Comparison of ENCODE assay signal across 1 cellular context in genomic region chr15:63481105-63481810, GRCh38.
TF ChIP-seq lines count a peak whose summit lies in the region.

No MANE protein-coding gene starts in this region.

TF ChIP-seq in HEK293, 187 proteins besides CTCF, POLR2A, EP300 and RAD21 (continued from another document):
- TF ChIP-seq REST (tag by site-specific recombination; IDR thresholded peaks at IDR 0.05) (no peak), ZNF837 (tag by site-specific recombination; IDR thresholded peaks at IDR 0.05) (no peak), AEBP2 (tag by site-specific recombination; IDR thresholded peaks at IDR 0.05; ENCODE audit: borderline replicate concordance) (no peak), WT1 (tag by site-specific recombination; IDR thresholded peaks at IDR 0.05) (no peak), ZFP69B (tag by site-specific recombination; IDR thresholded peaks at IDR 0.05) (no peak), KLF7 (tag by site-specific recombination; IDR thresholded peaks at IDR 0.05; ENCODE audit: borderline replicate concordance) (no peak), PATZ1 (tag by site-specific recombination; IDR thresholded peaks at IDR 0.05) (no peak), ZFHX2 (tag by site-specific recombination; conservative IDR thresholded peaks at IDR 0.05) (no peak), ZNF791 (tag by site-specific recombination; IDR thresholded peaks at IDR 0.05) (no peak), ZNF645 (tag by site-specific recombination; IDR thresholded peaks at IDR 0.05) (no peak), ZNF2 (tag by site-specific recombination; IDR thresholded peaks at IDR 0.05) (no peak), ZNF24 (tag by site-specific recombination; IDR thresholded peaks at IDR 0.05) (0 out of 2 replicates have a peak, but pooled peaks have one; percentile 50), GFI1B (tag by site-specific recombination; IDR thresholded peaks at IDR 0.05) (no peak), ZNF398 (tag by site-specific recombination; IDR thresholded peaks at IDR 0.05) (peak; percentile 77), ZNF473 (tag by site-specific recombination; IDR thresholded peaks at IDR 0.05) (no peak), ATF2 (tag by site-specific recombination; IDR thresholded peaks at IDR 0.05; ENCODE audit: low read depth) (no peak)
